Comparison of ENCODE assay signal across 9 cellular contexts in genomic region chr15:40322531-40323238, GRCh38. TPM values are rescaled to one million over a fixed set of nuclear protein-coding genes. Genes with fewer than 3 reads are reported as not detected.
DNase-seq lines count a peak whose midpoint lies in the region; ATAC-seq and TF ChIP-seq lines count a peak whose summit lies in the region.
"Had no signal": no experiment of that assay in that cellular context is flagged by ENCODE, and none has a peak within 500 bp of the region (broad histone marks: within the 10 kb centered on the region; RNA-seq: fewer than 3 reads in every experiment).

No MANE protein-coding gene starts in this region.

- H3K27me3 ChIP-seq in PC-9 (ENCODE audit: insufficient read depth, low read depth) (no peaks in the 10 kb centered on the region), esophagus squamous epithelium (peaks cover 0 to 17% (median 0%) of the 10 kb centered on the region in 4 donors), rectal smooth muscle tissue (ENCODE audit: control insufficient read depth, insufficient read depth, low read length) (no peaks in the 10 kb centered on the region)

- H3K4me1 ChIP-seq in PC-9 (replicated peaks; ENCODE audit: insufficient read depth) = peaks cover 10% of the 10 kb centered on the region; the same call in 1 of the 2 replicates
- H3K4me1 ChIP-seq in esophagus squamous epithelium = peaks cover 19 to 50% (median 24%) of the 10 kb centered on the region in 3 donors
- H3K4me1 ChIP-seq in rectal smooth muscle tissue (ENCODE audit: control insufficient read depth, insufficient read depth, low read length) = peaks cover 13% of the 10 kb centered on the region

- no TSS peak for BruUV-seq in PC-9 (replicated peaks; lab: Mats Ljungman, UMichigan)

- H3K9me2 ChIP-seq in PC-9 (ENCODE audit: insufficient read depth) = no peaks in the 10 kb centered on the region

- no peaks in the 10 kb centered on the region for H4K20me1 ChIP-seq in PC-9 (ENCODE audit: insufficient read depth)

- no peaks in the 10 kb centered on the region for H3K9me3 ChIP-seq in PC-9 (ENCODE audit: insufficient read depth, low read depth)
- H3K9me3 ChIP-seq in esophagus squamous epithelium = no peaks in the 10 kb centered on the region

- H3K4me3 ChIP-seq in GM12864 (ENCODE audit: low read depth, low read length) (peak overlapping the region; percentile 28), PC-9 (peak overlapping the region; percentile 56; the same call in 1 of the 2 replicates), esophagus squamous epithelium (peak overlapping the region; percentile 63 to 86 (median 77)), rectal smooth muscle tissue (ENCODE audit: low read length) (peak overlapping the region; percentile 55)

- H3F3A ChIP-seq in PC-9 (ENCODE audit: insufficient read depth, low read depth) = no peaks in the 10 kb centered on the region

- no peak for ATAC-seq in HG02973 (IDR thresholded peaks at IDR 0.05; ENCODE audit: unreplicated experiment)
- no peak for ATAC-seq in GM19351 (IDR thresholded peaks at IDR 0.05; ENCODE audit: unreplicated experiment)

- intact Hi-C loops in PC-9 (cut with micrococcal nuclease; ENCODE audit: unreplicated experiment) (loop anchor here (1.0 to 5.0 kb wide), 2 partner anchors 40 to 98 kb away; partner anchors contain the start of gene ANKRD63), esophagus squamous epithelium (cut with DNase I) (no loop called here)

- no peak overlapping the region for H3K27ac ChIP-seq in PC-9
- peak overlapping the region; percentile 68 to 91 (median 79) for H3K27ac ChIP-seq in esophagus squamous epithelium
- peak overlapping the region; percentile 94 for H3K27ac ChIP-seq in rectal smooth muscle tissue (ENCODE audit: low read depth, low read length)

- CTCF ChIA-PET in PC-9 (lab: Charles Lee) = interaction anchor here (0.6 to 1.2 kb wide), 7 partner anchors 9 to 117 kb away, joined by 3 to 6 read pairs (median 5); no protein-coding TSS in a partner anchor

- TF ChIP-seq POLR2A in esophagus squamous epithelium (IDR thresholded peaks at IDR 0.05) = no peak

- POLR2A ChIA-PET in PC-9 (lab: Charles Lee; ENCODE audit: unreplicated experiment) = interaction anchor here (0.6 kb wide), 1 partner anchor 414 kb away, joined by 4 read pairs; no protein-coding TSS in a partner anchor

- no peak for DNase-seq in GM12864 (ENCODE audit: low read depth)
- DNase-seq in PC-9 = no peak
- no peak for DNase-seq in esophagus squamous epithelium (lab: John Stamatoyannopoulos, UW)
- DNase-seq in stimulated activated CD4-positive, alpha-beta T cell treated with anti-CD3 and anti-CD28 coated beads, Interleukin-2, amount 100 ng/mL, for 24 hours = no peak
- DNase-seq in NOMO-1 (lab: John Stamatoyannopoulos, UW; ENCODE audit: unreplicated experiment in 2 of 2) = no peak

- no peak overlapping the region for H2AFZ ChIP-seq in PC-9

- 0 out of 2 replicates have a peak, but pooled peaks cover 2% of the 10 kb centered on the region for H3K79me2 ChIP-seq in PC-9 (ENCODE audit: low read depth)

- peak overlapping the region; percentile 3 for H3K9ac ChIP-seq in rectal smooth muscle tissue (ENCODE audit: low read length)

- H3K36me3 ChIP-seq in PC-9 (ENCODE audit: low read depth) (no peaks in the 10 kb centered on the region), esophagus squamous epithelium (peaks cover 0 to 8% (median 0%) of the 10 kb centered on the region in 3 donors), rectal smooth muscle tissue (ENCODE audit: control insufficient read depth, insufficient read depth, low read length) (no peaks in the 10 kb centered on the region)

- peak overlapping the region; percentile 59 for H3K4me2 ChIP-seq in PC-9

- TF ChIP-seq CTCF in GM12864 (IDR thresholded peaks at IDR 0.05; ENCODE audit: low read depth, low read length, missing control alignments) (no peak), PC-9 (conservative IDR thresholded peaks at IDR 0.05) (no peak), esophagus squamous epithelium (IDR thresholded peaks at IDR 0.05) (no peak)

- 46 to 71% methylated on average over 8 to 15 of the region's 26 CpGs for WGBS in esophagus squamous epithelium, 2 donors

RNA-seq across cellular contexts. Expression of gene INAFM2, which starts 0.8 kb away (rescaled TPM):
- total RNA-seq in PC-9 (2021) (2.4 and 3.1 TPM in 2 replicates), esophagus squamous epithelium (10 to 100 TPM in 1 of 4 donors, 1 to 10 TPM in 3; 4.7 to 10.1 (median 8.1) TPM)

RNA-seq across cellular contexts. Expression of gene PLCB2, which starts 14.9 kb away (rescaled TPM):
- total RNA-seq in PC-9 (2021) (0.92 and 1.6 TPM in 2 replicates), esophagus squamous epithelium (10 to 100 TPM in 3 of 4 donors, 1 to 10 TPM in 1; 6.1 to 15.9 (median 10.4) TPM)

RNA-seq across cellular contexts. Expression of gene CCDC9B, which starts 18.1 kb away (rescaled TPM):
- total RNA-seq in PC-9 (2021) = 141 and 168 TPM in 2 replicates
- total RNA-seq in esophagus squamous epithelium = 10 to 100 TPM in 3 of 4 donors, 1 to 10 TPM in 1; 5.4 to 34.4 (median 15.0) TPM

RNA-seq across cellular contexts. Expression of gene PHGR1, which starts 28.1 kb away (rescaled TPM):
- total RNA-seq in PC-9 (2021) (not detected in 2 replicates), esophagus squamous epithelium (not detected)
- total RNA-seq: pulmonary artery endothelial cell had no signal

RNA-seq across cellular contexts. Expression of gene DISP2, which starts 35.3 kb away (rescaled TPM):
- total RNA-seq in PC-9 (2021) = 0.35 and 0.63 TPM in 2 replicates
- under 1 TPM in 2 of 4 donors, not detected in 2; under 0.01 TPM for total RNA-seq in esophagus squamous epithelium
